19 cellular contexts compared by ENCODE assay signal in the genomic region with DNA sequence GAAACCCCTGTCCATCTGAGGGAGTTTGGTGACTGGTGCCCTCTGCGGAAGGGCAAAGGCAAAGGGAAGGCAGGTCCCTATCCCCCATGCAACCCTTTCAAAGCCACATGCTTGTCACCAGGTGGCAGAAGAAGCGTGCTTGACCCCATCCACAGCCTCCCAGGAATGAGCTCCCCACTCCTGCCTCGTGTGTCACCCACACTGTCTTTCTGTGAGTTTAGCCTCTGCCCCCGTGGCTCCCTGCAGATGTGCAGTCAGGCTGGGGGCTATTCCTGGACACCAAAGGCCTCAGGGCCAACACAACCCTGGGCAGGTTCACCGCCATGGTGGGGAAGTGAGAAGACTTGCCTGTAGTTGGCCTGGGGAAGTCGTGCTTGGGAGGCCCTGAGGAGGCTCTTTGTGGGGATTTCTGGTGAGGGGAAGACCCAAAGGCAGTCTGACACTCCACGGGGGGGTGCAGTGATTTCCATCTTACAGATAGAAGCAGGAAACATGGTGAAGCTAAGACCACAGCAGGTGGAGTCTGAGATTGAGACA. TPM values are rescaled to one million over a fixed set of nuclear protein-coding genes. Genes with fewer than 3 reads are reported as not detected.
A peak's percentile ranks its signal among the peaks of the same experiment; 100 is the strongest.
DNase-seq lines count a peak whose midpoint lies in the region; ATAC-seq and TF ChIP-seq lines count a peak whose summit lies in the region.
"Had no signal": no experiment of that assay in that cellular context is flagged by ENCODE, and none has a peak within 500 bp of the region (broad histone marks: within the 10 kb centered on the region; RNA-seq: fewer than 3 reads in every experiment).

No MANE protein-coding gene starts in this region.

- H4K20me1 ChIP-seq in Karpas-422 (ENCODE audit: insufficient read depth, low read depth, low read length) = no peaks in the 10 kb centered on the region

- no peak overlapping the region for H3K9ac ChIP-seq in endodermal cell (ENCODE audit: extremely low read depth, low read length, poor library complexity, severe bottlenecking)
- no peak overlapping the region for H3K9ac ChIP-seq in Karpas-422 (ENCODE audit: low read length)
- H3K9ac ChIP-seq: KMS-11 had no signal

- no peak overlapping the region for H3K4me3 Mint-ChIP-seq in stimulated activated naive CD8-positive, alpha-beta T cell treated with anti-CD3 and anti-CD28 coated beads, Interleukin-15, amount 100 ng/mL, for 72 hours
- H3K4me3 Mint-ChIP-seq in endodermal cell = no peak overlapping the region

- peak overlapping the region in 1 of 2 donors; percentile 31 for H3K27ac Mint-ChIP-seq in stimulated activated naive CD8-positive, alpha-beta T cell treated with anti-CD3 and anti-CD28 coated beads, Interleukin-15, amount 100 ng/mL, for 72 hours
- no peak overlapping the region for H3K27ac Mint-ChIP-seq in endodermal cell

- POLR2A ChIA-PET in HEK293 (lab: Yijun Ruan, JAX) = no interaction called here

- H3K36me3 ChIP-seq in HEK293 (ENCODE audit: control insufficient read depth in 2 of 2, insufficient read depth in 1 of 2, low read length in 2 of 2) (no peaks in the 10 kb centered on the region), endodermal cell (ENCODE audit: control insufficient read depth, insufficient read depth, low read length) (no peaks in the 10 kb centered on the region), Karpas-422 (ENCODE audit: insufficient read depth, low read length) (no peaks in the 10 kb centered on the region)
- H3K36me3 ChIP-seq: cardiac muscle cell had no signal

- H3K9me3 ChIP-seq in HEK293 (ENCODE audit: control insufficient read depth, insufficient read depth, low read depth, low read length) (no peaks in the 10 kb centered on the region), endodermal cell (ENCODE audit: control insufficient read depth, low read length) (no peaks in the 10 kb centered on the region), Karpas-422 (ENCODE audit: low read length) (no peaks in the 10 kb centered on the region)

- ATAC-seq in stimulated activated naive CD8-positive, alpha-beta T cell treated with anti-CD3 and anti-CD28 coated beads, Interleukin-15, amount 100 ng/mL, for 72 hours = peak; percentile 60
- no peak for ATAC-seq in stimulated activated naive CD8-positive, alpha-beta T cell treated with anti-CD3 and anti-CD28 coated beads, Interleukin-15, Interleukin-2, amounts not matched to agents 100 U/mL and 50 U/mL, for 24 hours
- no peak for ATAC-seq in HG03439 (IDR thresholded peaks at IDR 0.05; ENCODE audit: unreplicated experiment)
- no peak for ATAC-seq in GM19023 (IDR thresholded peaks at IDR 0.05; ENCODE audit: unreplicated experiment)
- ATAC-seq: left colon, sciatic nerve had no signal

- H3K79me2 ChIP-seq in Karpas-422 (ENCODE audit: low read length) = no peaks in the 10 kb centered on the region

- peaks cover 4% of the 10 kb centered on the region for H3K4me1 Mint-ChIP-seq in stimulated activated naive CD8-positive, alpha-beta T cell treated with anti-CD3 and anti-CD28 coated beads, Interleukin-15, amount 100 ng/mL, for 72 hours
- H3K4me1 Mint-ChIP-seq in endodermal cell = no peaks in the 10 kb centered on the region

- no peak overlapping the region for H3K4me2 ChIP-seq in Karpas-422 (ENCODE audit: low read depth, low read length, poor library complexity, severe bottlenecking)
- H3K4me2 ChIP-seq: KMS-11, PC-9 had no signal

- TF ChIP-seq CTCF in HEK293 (tag by site-specific recombination; IDR thresholded peaks at IDR 0.05) (0 out of 2 replicates have a peak, but pooled peaks have one; percentile 12), endodermal cell (conservative IDR thresholded peaks at IDR 0.05) (peak; percentile 40)

- CTCF ChIA-PET in HEK293 (lab: Yijun Ruan, JAX) = no interaction called here

- H3K4me1 ChIP-seq in HEK293 (ENCODE audit: control insufficient read depth, insufficient read depth, low read length) (no peaks in the 10 kb centered on the region), endodermal cell (ENCODE audit: control insufficient read depth, insufficient read depth, low read length) (no peaks in the 10 kb centered on the region), Karpas-422 (ENCODE audit: low read length) (no peaks in the 10 kb centered on the region)

- H3K27me3 Mint-ChIP-seq in stimulated activated naive CD8-positive, alpha-beta T cell treated with anti-CD3 and anti-CD28 coated beads, Interleukin-15, amount 100 ng/mL, for 72 hours = no peaks in the 10 kb centered on the region
- no peaks in the 10 kb centered on the region for H3K27me3 Mint-ChIP-seq in endodermal cell (ENCODE audit: insufficient read depth)

- H3K9me3 Mint-ChIP-seq in stimulated activated naive CD8-positive, alpha-beta T cell treated with anti-CD3 and anti-CD28 coated beads, Interleukin-15, amount 100 ng/mL, for 72 hours = no peaks in the 10 kb centered on the region
- peaks cover 14% of the 10 kb centered on the region for H3K9me3 Mint-ChIP-seq in endodermal cell

- no peak for DNase-seq in stimulated activated naive CD8-positive, alpha-beta T cell treated with anti-CD3 and anti-CD28 coated beads, Interleukin-15, amount 100 ng/mL, for 72 hours
- DNase-seq in stimulated activated naive CD8-positive, alpha-beta T cell treated with anti-CD3 and anti-CD28 coated beads, Interleukin-15, Interleukin-2, amounts not matched to agents 100 U/mL and 50 U/mL, for 24 hours = no peak
- DNase-seq in endodermal cell = no peak
- DNase-seq in Karpas-422 = no peak
- no peak for DNase-seq in pons (ENCODE audit: low spot score)
- DNase-seq: EL, foreskin melanocyte, left colon, NCI-H1105 treated with DMSO at 0.1 percent for 48 hours, NCI-H2171 treated with DMSO at 0.1 percent for 48 hours, nucleus accumbens, PC-9 had no signal

- no peaks in the 10 kb centered on the region for H3K9me2 ChIP-seq in Karpas-422 (replicated peaks; ENCODE audit: insufficient read depth, low read length)

- 86 to 89% methylated on average over 2 to 7 of the region's 7 CpGs for WGBS in endodermal cell (ENCODE audit: insufficient coverage in 1 of 2, insufficient read length in 1 of 2), 2 experiments

- no peak overlapping the region for H3K4me3 ChIP-seq in HEK293 (ENCODE audit: low read depth, low read length)
- no peak overlapping the region for H3K4me3 ChIP-seq in endodermal cell (ENCODE audit: low read length)
- no peak overlapping the region for H3K4me3 ChIP-seq in Karpas-422 (ENCODE audit: low read length)
- H3K4me3 ChIP-seq: cardiac muscle cell, PC-9 had no signal

- peaks cover 20% of the 10 kb centered on the region for H3K36me3 Mint-ChIP-seq in endodermal cell (ENCODE audit: low read depth)

- H3K27me3 ChIP-seq in endodermal cell (ENCODE audit: control insufficient read depth, insufficient read depth, low read length, poor library complexity, severe bottlenecking) = no peaks in the 10 kb centered on the region
- H3K27me3 ChIP-seq in Karpas-422 (ENCODE audit: low read length) = no peaks in the 10 kb centered on the region
- H3K27me3 ChIP-seq: cardiac muscle cell had no signal

- H2AFZ ChIP-seq in Karpas-422 (ENCODE audit: low read length) = no peak overlapping the region
- H2AFZ ChIP-seq: PC-9 had no signal

- H3K27ac ChIP-seq in HEK293 (ENCODE audit: extremely low read depth, low read depth, low read length) (no peak overlapping the region), endodermal cell (ENCODE audit: low read depth, low read length) (no peak overlapping the region), Karpas-422 (ENCODE audit: low read length) (no peak overlapping the region)
- H3K27ac ChIP-seq: cardiac muscle cell, epithelial cell of prostate, KMS-11, PC-9 had no signal

TF ChIP-seq in HEK293, 187 proteins besides CTCF, POLR2A, EP300 and RAD21 (continues in another document):
- TF ChIP-seq ZNF791 (tag by site-specific recombination; IDR thresholded peaks at IDR 0.05) (no peak), ZNF596 (tag by site-specific recombination; IDR thresholded peaks at IDR 0.05) (no peak), ZNF664 (tag by site-specific recombination; IDR thresholded peaks at IDR 0.05) (no peak), ZNF140 (tag by site-specific recombination; IDR thresholded peaks at IDR 0.05) (no peak), EGR2 (tag by site-specific recombination; IDR thresholded peaks at IDR 0.05; ENCODE audit: low read depth) (no peak), ZNF292 (tag by site-specific recombination; IDR thresholded peaks at IDR 0.05; ENCODE audit: borderline replicate concordance, low read depth) (no peak), ZNF366 (tag by site-specific recombination; conservative IDR thresholded peaks at IDR 0.05) (no peak), KLF10 (tag by site-specific recombination; IDR thresholded peaks at IDR 0.05) (no peak), ZNF510 (tag by site-specific recombination; IDR thresholded peaks at IDR 0.05; ENCODE audit: insufficient replicate concordance) (no peak), ZNF175 (tag by site-specific recombination; IDR thresholded peaks at IDR 0.05) (no peak), ZNF837 (tag by site-specific recombination; IDR thresholded peaks at IDR 0.05) (no peak)
- TF ChIP-seq, protein P1, sequence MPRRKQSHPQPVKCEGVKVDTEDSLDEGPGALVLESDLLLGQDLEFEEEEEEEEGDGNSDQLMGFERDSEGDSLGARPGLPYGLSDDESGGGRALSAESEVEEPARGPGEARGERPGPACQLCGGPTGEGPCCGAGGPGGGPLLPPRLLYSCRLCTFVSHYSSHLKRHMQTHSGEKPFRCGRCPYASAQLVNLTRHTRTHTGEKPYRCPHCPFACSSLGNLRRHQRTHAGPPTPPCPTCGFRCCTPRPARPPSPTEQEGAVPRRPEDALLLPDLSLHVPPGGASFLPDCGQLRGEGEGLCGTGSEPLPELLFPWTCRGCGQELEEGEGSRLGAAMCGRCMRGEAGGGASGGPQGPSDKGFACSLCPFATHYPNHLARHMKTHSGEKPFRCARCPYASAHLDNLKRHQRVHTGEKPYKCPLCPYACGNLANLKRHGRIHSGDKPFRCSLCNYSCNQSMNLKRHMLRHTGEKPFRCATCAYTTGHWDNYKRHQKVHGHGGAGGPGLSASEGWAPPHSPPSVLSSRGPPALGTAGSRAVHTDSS (tag by site-specific recombination; IDR thresholded peaks at IDR 0.05) = no peak

RNA-seq across cellular contexts. Expression of a gene that starts 16.6 kb away (rescaled TPM):
- total RNA-seq in endodermal cell = 100 to 1,000 TPM; 145 to 158 TPM
- 57.2 TPM for polyA plus RNA-seq in endodermal cell (2013, experiment 1 of 2)
- polyA plus RNA-seq in endodermal cell (2013, experiment 2 of 2) = 55.0 TPM
- total RNA-seq in Karpas-422 (2014; rRNA removed; shearing (Covaris generic); ENCODE audit: low replicate concordance) = 60.0 and 92.7 TPM in 2 replicates
